In the genomic region with DNA sequence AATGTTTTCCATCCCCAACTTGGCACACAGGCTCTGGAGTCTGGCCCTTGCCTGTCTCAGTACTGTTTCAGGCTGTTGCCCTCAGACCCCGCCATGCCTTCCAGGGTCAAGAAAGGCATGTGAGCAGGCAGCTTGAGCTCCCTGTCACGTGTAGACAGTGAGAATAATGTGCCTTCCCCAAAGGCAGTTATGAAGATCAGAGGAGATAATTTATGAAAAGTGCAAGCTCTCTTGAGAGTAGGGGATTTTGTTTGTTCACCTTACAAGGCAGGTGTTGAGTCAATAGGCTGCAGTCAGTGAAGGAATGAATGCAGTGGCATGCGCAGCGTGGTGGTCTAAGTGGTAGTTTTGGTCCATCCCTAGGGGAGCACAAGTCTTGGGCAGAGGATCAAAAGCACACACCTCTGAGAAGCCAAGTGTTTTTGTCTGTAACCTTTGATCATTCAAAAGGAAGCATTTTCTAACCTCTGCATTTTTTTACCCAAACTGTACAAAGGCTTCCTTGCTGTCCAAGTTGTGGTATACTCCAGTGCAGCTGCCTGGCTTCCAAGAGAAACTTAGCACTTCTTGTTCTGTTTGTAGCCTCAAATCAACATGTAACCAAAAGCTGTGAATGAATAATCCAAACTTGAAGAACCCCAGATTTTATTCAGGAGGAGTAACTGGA, we compare ENCODE assay signal across 22 cellular contexts. TPM values are rescaled to one million over a fixed set of nuclear protein-coding genes. Genes with fewer than 3 reads are reported as not detected.
DNase-seq lines count a peak whose midpoint lies in the region; ATAC-seq, FAIRE-seq and TF ChIP-seq lines count a peak whose summit lies in the region.
"Had no signal": no experiment of that assay in that cellular context is flagged by ENCODE, and none has a peak within 500 bp of the region (broad histone marks: within the 10 kb centered on the region; RNA-seq: fewer than 3 reads in every experiment).

No MANE protein-coding gene starts in this region.

- peak overlapping the region; percentile 13 for H3K4me3 Mint-ChIP-seq in CD4-positive, alpha-beta T cell
- H3K4me3 Mint-ChIP-seq in effector memory CD8-positive, alpha-beta T cell, result no peak overlapping the region
- H3K4me3 Mint-ChIP-seq: B cell; dendritic cell treated with granulocyte-macrophage colony-stimulating factor and Interleukin-4, amounts not matched to agents 40 ng/mL and 50 ng/mL, for 4 days had no signal

- H3K79me1 ChIP-seq in H1 (ENCODE audit: low read depth, low read length), result peaks cover 3% of the 10 kb centered on the region; the same call in 1 of the 2 replicates

- no peak overlapping the region for H3K14ac ChIP-seq in H1 (ENCODE audit: insufficient read length)

- H3K9me3 Mint-ChIP-seq in CD4-positive, alpha-beta T cell, result no peaks in the 10 kb centered on the region
- H3K9me3 Mint-ChIP-seq in effector memory CD8-positive, alpha-beta T cell, result no peaks in the 10 kb centered on the region
- H3K9me3 Mint-ChIP-seq: dendritic cell treated with granulocyte-macrophage colony-stimulating factor and Interleukin-4, amounts not matched to agents 40 ng/mL and 50 ng/mL, for 4 days had no signal

- no peak overlapping the region for H3K56ac ChIP-seq in H1 (replicated peaks; ENCODE audit: insufficient read length, low read depth, low read length)

- POLR2A ChIA-PET in CD4-positive, alpha-beta T cell (lab: Charles Lee), result interaction anchor here (0.6 to 1.0 kb wide), 6 partner anchors 9 to 1616 kb away, joined by 3 to 7 read pairs (median 3); a partner anchor contains a TSS
- POLR2A ChIA-PET in H1 (lab: Charles Lee; ENCODE audit: partially characterized antibody) (no interaction called here), HEK293T (lab: Yijun Ruan, JAX) (no interaction called here)

- peaks cover 83% of the 10 kb centered on the region for H3K4me1 Mint-ChIP-seq in CD4-positive, alpha-beta T cell (ENCODE audit: low read depth)
- peaks cover 7 to 10% of the 10 kb centered on the region in 2 donors for H3K4me1 Mint-ChIP-seq in effector memory CD8-positive, alpha-beta T cell (ENCODE audit: low read depth in 2 of 2)

- no peak overlapping the region for H3K23ac ChIP-seq in H1 (ENCODE audit: insufficient read length)

- peak overlapping the region; percentile 56 for H3K4me2 ChIP-seq in BLaER1
- H3K4me2 ChIP-seq in H1 (ENCODE audit: insufficient read depth in 1 of 2, low read depth in 2 of 2, low read length in 2 of 2), result no peak overlapping the region

- H3K27me3 ChIP-seq in BLaER1, result no peaks in the 10 kb centered on the region
- H3K27me3 ChIP-seq in CD4-positive, alpha-beta T cell (ENCODE audit: control insufficient read depth, insufficient read depth, low read length), result no peaks in the 10 kb centered on the region
- no peaks in the 10 kb centered on the region for H3K27me3 ChIP-seq in H1 (replicated peaks in 1 of 4; ENCODE audit: control insufficient read depth in 3 of 4, extremely low read depth in 1 of 4, insufficient read depth in 3 of 4, low read length in 3 of 4)
- H3K27me3 ChIP-seq: neutrophil, tibial nerve had no signal

- TF ChIP-seq CTCF in CD4-positive, alpha-beta T cell (IDR thresholded peaks at IDR 0.05), result no peak
- TF ChIP-seq CTCF in H1 (IDR thresholded peaks at IDR 0.05; ENCODE audit: control extremely low read depth in 1 of 3, insufficient read depth in 1 of 3, low read depth in 1 of 3, low read length in 3 of 3), result no peak

- no peaks in the 10 kb centered on the region for H3K23me2 ChIP-seq in H1 (ENCODE audit: low read depth, low read length)

- no peak for TF ChIP-seq RAD21 in H1 (IDR thresholded peaks at IDR 0.05 in 1 of 2, conservative IDR thresholded peaks at IDR 0.05 in 1 of 2; ENCODE audit: low read depth in 2 of 2, low read length in 2 of 2)

- H3K9me3 ChIP-seq in BLaER1, result peaks cover 29% of the 10 kb centered on the region
- no peaks in the 10 kb centered on the region for H3K9me3 ChIP-seq in CD4-positive, alpha-beta T cell (ENCODE audit: control insufficient read depth, low read length)
- H3K9me3 ChIP-seq in H1 (ENCODE audit: insufficient read depth in 2 of 2, low read depth in 1 of 2, low read length in 1 of 2), result peaks cover 4 to 10% of the 10 kb centered on the region in 2 experiments; a peak in 1 of 4 replicates
- H3K9me3 ChIP-seq: neutrophil, tibial nerve had no signal

- CTCF ChIA-PET in CD4-positive, alpha-beta T cell (lab: Charles Lee), result interaction anchor here (0.9 to 1.4 kb wide), 2 partner anchors 12 to 16 kb away, joined by 3 to 4 read pairs; no protein-coding TSS in a partner anchor
- CTCF ChIA-PET in H1 (lab: Charles Lee; ENCODE audit: partially characterized antibody) (interaction anchor here (0.7 to 0.9 kb wide), 2 partner anchors 10 to 1443 kb away, joined by 3 read pairs; no protein-coding TSS in a partner anchor), HEK293T (lab: Yijun Ruan, JAX) (no interaction called here)

- H4K91ac ChIP-seq in H1 (replicated peaks; ENCODE audit: insufficient read length, low read length), result no peak overlapping the region

- H3K36me3 ChIP-seq in BLaER1 (peaks cover 67% of the 10 kb centered on the region), H1 (ENCODE audit: control insufficient read depth in 2 of 4, insufficient read depth in 4 of 4, low read length in 3 of 4) (peaks cover 0 to 14% (median 1%) of the 10 kb centered on the region in 4 experiments; a peak in 3 of 8 replicates)
- H3K36me3 ChIP-seq: neutrophil, tibial nerve had no signal

- no peak overlapping the region for H4K5ac ChIP-seq in H1 (ENCODE audit: insufficient read length, low read depth, low read length)

- H2AK5ac ChIP-seq in H1 (ENCODE audit: low read depth, low read length), result 0 out of 2 replicates have a peak overlapping the region, but pooled peaks have one; percentile 75

- peaks cover 28% of the 10 kb centered on the region for H3K4me1 ChIP-seq in BLaER1
- H3K4me1 ChIP-seq in H1 (replicated peaks in 1 of 4; ENCODE audit: control insufficient read depth in 3 of 4, insufficient read depth in 4 of 4, low read length in 3 of 4), result peaks cover 0 to 11% (median 2%) of the 10 kb centered on the region in 4 experiments; a peak in 2 of 7 replicates

- peak; percentile 70 for ATAC-seq in CD4-positive, alpha-beta T cell (ENCODE audit: poor library complexity)
- peak; percentile 65 for ATAC-seq in HG02759 (IDR thresholded peaks at IDR 0.05; ENCODE audit: unreplicated experiment)
- no peak for ATAC-seq in effector memory CD8-positive, alpha-beta T cell (replicated peaks)
- ATAC-seq: esophagus mucosa had no signal

- no peak for TF ChIP-seq EP300 in H1 (IDR thresholded peaks at IDR 0.05; ENCODE audit: borderline replicate concordance in 1 of 2, low read depth in 2 of 2, low read length in 2 of 2)

- peaks cover 0 to 18% of the 10 kb centered on the region in 2 experiments; a peak in 2 of 4 replicates for H3K79me2 ChIP-seq in H1 (ENCODE audit: control insufficient read depth in 1 of 2, insufficient read depth in 2 of 2, low read length in 2 of 2)

- FAIRE-seq in H1 (lab: Jason Lieb, UNC), result no peak

- no peak overlapping the region for H3K4me3 ChIP-seq in BLaER1
- no peak overlapping the region for H3K4me3 ChIP-seq in H1 (ENCODE audit: extremely low read depth in 1 of 4, insufficient read depth in 2 of 4, low read depth in 3 of 4, low read length in 4 of 4)
- H3K4me3 ChIP-seq: tibial nerve had no signal

- no peak overlapping the region for H2BK15ac ChIP-seq in H1 (ENCODE audit: low read length)

- peaks cover 19% of the 10 kb centered on the region for H3K36me3 Mint-ChIP-seq in CD4-positive, alpha-beta T cell (ENCODE audit: low read depth)
- peaks cover 2% of the 10 kb centered on the region for H3K36me3 Mint-ChIP-seq in effector memory CD8-positive, alpha-beta T cell (ENCODE audit: insufficient read depth)

- intact Hi-C loops in CD4-positive, alpha-beta T cell (cut with DNase I, micrococcal nuclease), result no loop called here

- H4K20me1 ChIP-seq in BLaER1 (peaks cover 4% of the 10 kb centered on the region; the same call in 1 of the 2 replicates), H1 (replicated peaks in 1 of 2; ENCODE audit: control insufficient read depth in 1 of 2, insufficient read depth in 2 of 2, low read length in 2 of 2) (no peaks in the 10 kb centered on the region)

- no peak overlapping the region for H2BK20ac ChIP-seq in H1 (ENCODE audit: low read length)

- no peak overlapping the region for H3K4ac ChIP-seq in H1 (replicated peaks; ENCODE audit: insufficient read length, low read depth, low read length)

- no peak for DNase-seq in CD4-positive, alpha-beta T cell
- DNase-seq in H1 (ENCODE audit: low read depth in 1 of 2, low spot score in 2 of 2) (no peak), DMS 273 (lab: John Stamatoyannopoulos, UW; ENCODE audit: unreplicated experiment) (no peak), HEK293T (ENCODE audit: extremely low spot score) (no peak), NCI-H1930 (lab: John Stamatoyannopoulos, UW) (no peak)
- DNase-seq in effector memory CD8-positive, alpha-beta T cell, result no peak
- DNase-seq: DMS53; GOT3; KG1; mesenchymal stem cell; NCI-H1105; NCI-H2227 treated with DMSO at 0.1 percent for 48 hours; SIG-M5; stimulated activated CD4-positive, alpha-beta T cell treated with anti-CD3 and anti-CD28 coated beads, Interleukin-2, amount 100 ng/mL, for 24 hours; T1000 had no signal

- no peak overlapping the region for H3K18ac ChIP-seq in H1 (ENCODE audit: extremely low read depth, low read length)

- H2BK5ac ChIP-seq in H1 (ENCODE audit: low read depth, low read length), result no peak overlapping the region

- H2BK120ac ChIP-seq in H1 (replicated peaks; ENCODE audit: low read depth, low read length), result no peak overlapping the region

- H2BK12ac ChIP-seq in H1 (ENCODE audit: low read depth, low read length), result no peak overlapping the region

- H2AFZ ChIP-seq in H1 (ENCODE audit: low read length), result no peak overlapping the region

- H3K27ac ChIP-seq in BLaER1 (no peak overlapping the region), H1 (ENCODE audit: low read depth, low read length) (no peak overlapping the region)
- peak overlapping the region; percentile 2 for H3K27ac ChIP-seq in CD4-positive, alpha-beta T cell (ENCODE audit: low read depth, low read length)
- H3K27ac ChIP-seq: neutrophil, tibial nerve had no signal

- WGBS in H1 (ENCODE audit: extremely low coverage in 1 of 2, insufficient coverage in 1 of 2, insufficient read length in 1 of 2, insufficient replicate concordance in 2 of 2, low coverage in 1 of 2, low lambda C conversion rate in 2 of 2, missing lambda C conversion rate in 1 of 2), 2 experiments, result 91% methylated on average over 4 of the region's 4 CpGs; no CpG with 5 or more reads in 1 of the 2 experiments

- H3K9ac ChIP-seq in BLaER1, result no peak overlapping the region
- no peak overlapping the region for H3K9ac ChIP-seq in H1 (replicated peaks in 1 of 4; ENCODE audit: extremely low read depth in 1 of 4, low read depth in 3 of 4, low read length in 3 of 4)

- peak overlapping the region; percentile 47 for H3K27ac Mint-ChIP-seq in CD4-positive, alpha-beta T cell
- peak overlapping the region in 1 of 2 donors; percentile 39 for H3K27ac Mint-ChIP-seq in effector memory CD8-positive, alpha-beta T cell
- H3K27ac Mint-ChIP-seq: B cell; dendritic cell treated with granulocyte-macrophage colony-stimulating factor and Interleukin-4, amounts not matched to agents 40 ng/mL and 50 ng/mL, for 4 days had no signal

- TF ChIP-seq POLR2A in H1 (IDR thresholded peaks at IDR 0.05; ENCODE audit: control extremely low read depth in 1 of 2, low read depth in 2 of 2, low read length in 2 of 2), result no peak

- no peaks in the 10 kb centered on the region for H3K27me3 Mint-ChIP-seq in CD4-positive, alpha-beta T cell
- no peaks in the 10 kb centered on the region for H3K27me3 Mint-ChIP-seq in effector memory CD8-positive, alpha-beta T cell
- H3K27me3 Mint-ChIP-seq: B cell; dendritic cell treated with granulocyte-macrophage colony-stimulating factor and Interleukin-4, amounts not matched to agents 40 ng/mL and 50 ng/mL, for 4 days had no signal

- no peak overlapping the region for H4K8ac ChIP-seq in H1 (ENCODE audit: extremely low read depth, insufficient read depth, low read length)

RNA-seq across cellular contexts. Expression of a gene that starts 14.4 kb away (rescaled TPM):
- 10 to 100 TPM; 16.1 to 16.3 TPM for total RNA-seq in CD4-positive, alpha-beta T cell
- 49.2 and 54.4 TPM in 2 replicates for total RNA-seq in H1 (2021; fragmentation: NEBNext Ultra II Directional; extraction: Animal tissue kit (Norgen Biotek cat#: 25700))
- polyA plus RNA-seq in H1 (2011; rRNA removed), result 32.4 and 47.5 TPM in 2 replicates
- polyA plus RNA-seq in H1 (2011; cell fraction: cytosol; rRNA removed), result 44.9 TPM
- polyA plus RNA-seq in H1 (2011; cell fraction: nucleus; rRNA removed), result 34.8 TPM
- polyA plus RNA-seq in H1 (2012, experiment 1 of 2), result 49.8 to 53.0 TPM (median 50.8 TPM) in 4 replicates
- 24.8 TPM for polyA plus RNA-seq in H1 (2012, experiment 2 of 2)
- 40.5 TPM for polyA plus RNA-seq in H1 (2013, experiment 1 of 2)
- 40.3 TPM for polyA plus RNA-seq in H1 (2013, experiment 2 of 2)
- 41.6 and 43.6 TPM in 2 replicates for polyA minus RNA-seq in H1 (2011; rRNA and poly(A)+ RNA removed)
- 53.2 TPM for polyA minus RNA-seq in H1 (2011; cell fraction: cytosol; rRNA and poly(A)+ RNA removed)
- polyA minus RNA-seq in H1 (2011; cell fraction: nucleus; rRNA and poly(A)+ RNA removed), result 33.6 TPM
